Comparison of ENCODE assay signal across 15 cellular contexts in the genomic region with DNA sequence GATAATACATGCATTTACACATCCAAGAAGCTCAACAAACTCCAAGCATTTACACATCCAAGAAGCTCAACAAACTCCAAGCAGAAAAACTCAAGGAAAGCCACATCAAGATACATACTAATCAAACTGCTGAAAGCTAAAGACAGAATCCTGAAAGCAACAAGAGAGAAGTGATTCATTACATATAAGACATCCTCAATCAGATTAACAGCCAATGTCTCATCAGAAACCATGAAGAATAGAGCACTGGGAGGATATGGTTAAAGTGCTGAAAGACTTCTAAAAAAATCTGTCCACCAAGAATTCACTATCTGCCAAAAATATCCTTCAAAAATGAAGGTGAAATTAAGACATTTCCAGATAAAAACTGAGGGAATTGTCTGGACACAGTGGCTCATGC. TPM values are rescaled to one million over a fixed set of nuclear protein-coding genes. Genes with fewer than 3 reads are reported as not detected.
DNase-seq lines count a peak whose midpoint lies in the region; ATAC-seq lines count a peak whose summit lies in the region.
"Had no signal": no experiment of that assay in that cellular context is flagged by ENCODE, and none has a peak within 500 bp of the region (broad histone marks: within the 10 kb centered on the region; RNA-seq: fewer than 3 reads in every experiment).

No MANE protein-coding gene starts in this region.

- POLR2A ChIA-PET in activated CD4-positive, alpha-beta T cell treated with anti-CD3 and anti-CD28 coated beads for 36 hours (lab: Charles Lee) = interaction anchor here (0.6 to 1.7 kb wide), 2 partner anchors 17 to 48 kb away, joined by 5 read pairs; no protein-coding TSS in a partner anchor
- POLR2A ChIA-PET in naive thymus-derived CD8-positive, alpha-beta T cell (lab: Charles Lee) = interaction anchor here (0.5 kb wide), 1 partner anchor 12 kb away, joined by 3 read pairs; no protein-coding TSS in a partner anchor

- no peak overlapping the region for H3K4me3 Mint-ChIP-seq in activated CD4-positive, alpha-beta T cell treated with anti-CD3 and anti-CD28 coated beads for 36 hours
- H3K4me3 Mint-ChIP-seq in activated naive CD4-positive, alpha-beta T cell treated with anti-CD3 and anti-CD28 coated beads, Interleukin-2, amount 50 U/mL, for 24 hours = no peak overlapping the region
- H3K4me3 Mint-ChIP-seq in naive thymus-derived CD8-positive, alpha-beta T cell = no peak overlapping the region
- H3K4me3 Mint-ChIP-seq: B cell; CD4-positive, CD25-positive, alpha-beta regulatory T cell; CD8-positive, alpha-beta T cell had no signal

- no peaks in the 10 kb centered on the region for H3K27me3 Mint-ChIP-seq in activated CD4-positive, alpha-beta T cell treated with anti-CD3 and anti-CD28 coated beads for 36 hours
- H3K27me3 Mint-ChIP-seq in activated naive CD4-positive, alpha-beta T cell treated with anti-CD3 and anti-CD28 coated beads, Interleukin-2, amount 50 U/mL, for 24 hours = no peaks in the 10 kb centered on the region
- no peaks in the 10 kb centered on the region for H3K27me3 Mint-ChIP-seq in naive thymus-derived CD8-positive, alpha-beta T cell
- H3K27me3 Mint-ChIP-seq: B cell; CD4-positive, CD25-positive, alpha-beta regulatory T cell had no signal

- peaks cover 7% of the 10 kb centered on the region for H3K9me3 Mint-ChIP-seq in activated CD4-positive, alpha-beta T cell treated with anti-CD3 and anti-CD28 coated beads for 36 hours (ENCODE audit: low read depth)
- H3K9me3 Mint-ChIP-seq in activated naive CD4-positive, alpha-beta T cell treated with anti-CD3 and anti-CD28 coated beads, Interleukin-2, amount 50 U/mL, for 24 hours = no peaks in the 10 kb centered on the region
- peaks cover 0 to 5% (median 0%) of the 10 kb centered on the region in 9 donors for H3K9me3 Mint-ChIP-seq in naive thymus-derived CD8-positive, alpha-beta T cell
- H3K9me3 Mint-ChIP-seq: CD4-positive, CD25-positive, alpha-beta regulatory T cell; CD8-positive, alpha-beta T cell had no signal

- H3K36me3 Mint-ChIP-seq in activated CD4-positive, alpha-beta T cell treated with anti-CD3 and anti-CD28 coated beads for 36 hours (ENCODE audit: low read depth) = peaks cover 24% of the 10 kb centered on the region
- H3K36me3 Mint-ChIP-seq in activated naive CD4-positive, alpha-beta T cell treated with anti-CD3 and anti-CD28 coated beads, Interleukin-2, amount 50 U/mL, for 24 hours = peaks cover 8% of the 10 kb centered on the region
- peaks cover 0 to 11% (median 5%) of the 10 kb centered on the region in 3 donors for H3K36me3 Mint-ChIP-seq in naive thymus-derived CD8-positive, alpha-beta T cell

- intact Hi-C loops in activated CD4-positive, alpha-beta T cell treated with anti-CD3 and anti-CD28 coated beads for 36 hours (cut with DNase I, micrococcal nuclease) = loop anchor here in 1 of 2 experiments (5.0 kb wide), 1 partner anchor 37 kb away; no protein-coding TSS in a partner anchor

- ATAC-seq in activated CD4-positive, alpha-beta T cell treated with anti-CD3 and anti-CD28 coated beads for 36 hours = peak; percentile 71
- no peak for ATAC-seq in naive thymus-derived CD8-positive, alpha-beta T cell
- ATAC-seq in GM18868 (IDR thresholded peaks at IDR 0.05; ENCODE audit: unreplicated experiment) = no peak
- ATAC-seq: CD8-positive, alpha-beta T cell had no signal

- CTCF ChIA-PET in activated CD4-positive, alpha-beta T cell treated with anti-CD3 and anti-CD28 coated beads for 36 hours (lab: Charles Lee) = interaction anchor here (1.4 to 1.6 kb wide), 2 partner anchors 64 to 115 kb away, joined by 3 read pairs; no protein-coding TSS in a partner anchor

- peaks cover 58% of the 10 kb centered on the region for H3K4me1 Mint-ChIP-seq in activated CD4-positive, alpha-beta T cell treated with anti-CD3 and anti-CD28 coated beads for 36 hours
- peaks cover 63% of the 10 kb centered on the region for H3K4me1 Mint-ChIP-seq in activated naive CD4-positive, alpha-beta T cell treated with anti-CD3 and anti-CD28 coated beads, Interleukin-2, amount 50 U/mL, for 24 hours
- H3K4me1 Mint-ChIP-seq in naive thymus-derived CD8-positive, alpha-beta T cell = peaks cover 25 to 38% (median 36%) of the 10 kb centered on the region in 4 donors

- no peak for DNase-seq in activated CD4-positive, alpha-beta T cell treated with anti-CD3 and anti-CD28 coated beads for 36 hours
- DNase-seq in activated CD4-positive, alpha-beta T cell treated with anti-CD3 and anti-CD28 coated beads for 48 hours = no peak
- no peak for DNase-seq in activated naive CD4-positive, alpha-beta T cell treated with Interleukin-2 at 50 U/mL for 16 hours
- DNase-seq in naive thymus-derived CD8-positive, alpha-beta T cell = no peak
- DNase-seq: Caco-2; CD4-positive, CD25-positive, alpha-beta regulatory T cell; CD8-positive, alpha-beta T cell; DMS153; DND-41; GM23248; H7; HCEC 1CT had no signal

- H3K27ac Mint-ChIP-seq in activated CD4-positive, alpha-beta T cell treated with anti-CD3 and anti-CD28 coated beads for 36 hours = no peak overlapping the region
- H3K27ac Mint-ChIP-seq in activated naive CD4-positive, alpha-beta T cell treated with anti-CD3 and anti-CD28 coated beads, Interleukin-2, amount 50 U/mL, for 24 hours = peak overlapping the region; percentile 14
- peak overlapping the region in 6 of 10 donors; percentile 0 to 83 (median 50) for H3K27ac Mint-ChIP-seq in naive thymus-derived CD8-positive, alpha-beta T cell
- H3K27ac Mint-ChIP-seq: B cell; CD4-positive, CD25-positive, alpha-beta regulatory T cell; CD8-positive, alpha-beta T cell had no signal

RNA-seq across cellular contexts. Expression of gene BATF3, which starts 45.7 kb away (rescaled TPM):
- total RNA-seq in activated CD4-positive, alpha-beta T cell treated with anti-CD3 and anti-CD28 coated beads for 36 hours = 100 to 1,000 TPM; 129 to 149 TPM
- 1 to 10 TPM in 1 of 2 experiments, under 1 TPM in 1; 0.29 to 1.2 TPM for total RNA-seq in naive thymus-derived CD8-positive, alpha-beta T cell
- polyA plus RNA-seq in naive thymus-derived CD8-positive, alpha-beta T cell = under 1 TPM in 2 of 3 donors, not detected in 1; 0.47 to 0.56 TPM
- total RNA-seq: CD8-positive, alpha-beta T cell had no signal

RNA-seq across cellular contexts. Expression of gene NSL1, which starts 46.3 kb away (rescaled TPM):
- total RNA-seq in activated CD4-positive, alpha-beta T cell treated with anti-CD3 and anti-CD28 coated beads for 36 hours = 10 to 100 TPM; 39.2 to 40.9 TPM
- total RNA-seq in naive thymus-derived CD8-positive, alpha-beta T cell = 10 to 100 TPM; 38.1 to 41.0 TPM
- polyA plus RNA-seq in naive thymus-derived CD8-positive, alpha-beta T cell = 10 to 100 TPM; 54.8 to 74.2 (median 65.3) TPM

RNA-seq across cellular contexts. Expression of gene TATDN3, which starts 46.4 kb away (rescaled TPM):
- total RNA-seq in activated CD4-positive, alpha-beta T cell treated with anti-CD3 and anti-CD28 coated beads for 36 hours = 10 to 100 TPM; 13.8 to 15.2 TPM
- 10 to 100 TPM; 17.0 to 21.4 TPM for total RNA-seq in naive thymus-derived CD8-positive, alpha-beta T cell
- polyA plus RNA-seq in naive thymus-derived CD8-positive, alpha-beta T cell = 10 to 100 TPM; 15.6 to 20.8 (median 18.0) TPM

Comparison
In these comparisons a context has a peak if more than half of its experiments do, and no peak if none do; other contexts are left out.
1. RNA of gene BATF3, which starts 45.7 kb away (total RNA-seq): 129 to 149 TPM in activated CD4-positive, alpha-beta T cell treated with anti-CD3 and anti-CD28 coated beads for 36 hours; 0.29 to 1.2 TPM in naive thymus-derived CD8-positive, alpha-beta T cell; every median in the first group is over 10 times any median in the second.